In genomic region chr17:2958706-2959222, GRCh38 we compare ENCODE assay signal across 32 cellular contexts.
A peak's percentile ranks its signal among the peaks of the same experiment; 100 is the strongest.
DNase-seq lines count a peak whose midpoint lies in the region; ATAC-seq, FAIRE-seq and TF ChIP-seq lines count a peak whose summit lies in the region.
"Had no signal": no experiment of that assay in that cellular context is flagged by ENCODE, and none has a peak within 500 bp of the region (broad histone marks: within the 10 kb centered on the region; RNA-seq: fewer than 3 reads in every experiment).

No MANE protein-coding gene starts in this region.

- no peak overlapping the region for H3K9ac ChIP-seq in endodermal cell (ENCODE audit: extremely low read depth, low read length, poor library complexity, severe bottlenecking)
- H3K9ac ChIP-seq: GM23248, KMS-11 had no signal

- no peaks in the 10 kb centered on the region for H3K27me3 ChIP-seq in GM23338 (ENCODE audit: insufficient read depth)
- no peaks in the 10 kb centered on the region for H3K27me3 ChIP-seq in endodermal cell (ENCODE audit: control insufficient read depth, insufficient read depth, low read length, poor library complexity, severe bottlenecking)
- H3K27me3 ChIP-seq in spleen (replicated peaks in 1 of 7): peaks cover 0 to 15% (median 0%) of the 10 kb centered on the region in 7 donors
- peaks cover 0 to 11% of the 10 kb centered on the region in 2 donors for H3K27me3 ChIP-seq in left lung
- H3K27me3 ChIP-seq: colonic mucosa, hepatocyte, ovary had no signal

- H3K4me3 Mint-ChIP-seq in GM23338 (no peak overlapping the region), endodermal cell (no peak overlapping the region), chondrocyte (ENCODE audit: unreplicated experiment) (no peak overlapping the region)
- H3K4me3 Mint-ChIP-seq: activated CD8-positive, alpha-beta T cell treated with anti-CD3 and anti-CD28 coated beads, Interleukin-2, amount 10 ng/mL, durations not matched to agents 7 days and 5 days; activated naive CD4-positive, alpha-beta T cell treated with anti-CD3 and anti-CD28 coated beads for 36 hours; activated T-cell treated with anti-CD3 and anti-CD28 coated beads, Interleukin-2, amount 50 U/mL, for 4 hours; CD8-positive, alpha-beta T cell; T-cell had no signal

- H3K9me3 Mint-ChIP-seq in GM23338: no peaks in the 10 kb centered on the region
- no peaks in the 10 kb centered on the region for H3K9me3 Mint-ChIP-seq in endodermal cell
- H3K9me3 Mint-ChIP-seq in chondrocyte (ENCODE audit: low read depth): no peaks in the 10 kb centered on the region
- H3K9me3 Mint-ChIP-seq: activated naive CD4-positive, alpha-beta T cell treated with anti-CD3 and anti-CD28 coated beads for 36 hours; activated T-cell treated with anti-CD3 and anti-CD28 coated beads, Interleukin-2, amount 50 U/mL, for 4 hours; CD8-positive, alpha-beta T cell; naive B cell; T-cell had no signal

- 0 out of 2 replicates have a peak overlapping the region, but pooled peaks have one; percentile 74 for H3K27ac ChIP-seq in GM23338 (ENCODE audit: low read depth)
- H3K27ac ChIP-seq in endodermal cell (ENCODE audit: low read depth, low read length): no peak overlapping the region
- no peak overlapping the region for H3K27ac ChIP-seq in spleen
- H3K27ac ChIP-seq in left lung: no peak overlapping the region
- H3K27ac ChIP-seq: GM23248, KMS-11, ovary had no signal

- H4K20me1 ChIP-seq in GM23338 (replicated peaks; ENCODE audit: insufficient read depth): no peaks in the 10 kb centered on the region; the same call in none of the 2 replicates

- H3K4me1 Mint-ChIP-seq in GM23338 (peaks cover 40% of the 10 kb centered on the region), endodermal cell (peaks cover 19% of the 10 kb centered on the region), chondrocyte (ENCODE audit: low read depth) (peaks cover 51% of the 10 kb centered on the region)

- H3K4me1 ChIP-seq in GM23338 (ENCODE audit: insufficient read depth): peaks cover 14% of the 10 kb centered on the region; the same call in 1 of the 2 replicates
- H3K4me1 ChIP-seq in endodermal cell (ENCODE audit: control insufficient read depth, insufficient read depth, low read length): no peaks in the 10 kb centered on the region
- H3K4me1 ChIP-seq in spleen: peaks cover 0 to 15% (median 6%) of the 10 kb centered on the region in 6 donors
- H3K4me1 ChIP-seq in left lung: peaks cover 6 to 25% of the 10 kb centered on the region in 2 donors
- H3K4me1 ChIP-seq: colonic mucosa had no signal

- no peaks in the 10 kb centered on the region for H3F3A ChIP-seq in GM23338 (replicated peaks; ENCODE audit: low read depth)

- H3K27ac Mint-ChIP-seq in GM23338 (peak overlapping the region; percentile 85), endodermal cell (peak overlapping the region; percentile 44), chondrocyte (ENCODE audit: unreplicated experiment) (no peak overlapping the region)
- H3K27ac Mint-ChIP-seq: activated CD8-positive, alpha-beta T cell treated with anti-CD3 and anti-CD28 coated beads, Interleukin-2, amount 10 ng/mL, durations not matched to agents 7 days and 5 days; activated naive CD4-positive, alpha-beta T cell treated with anti-CD3 and anti-CD28 coated beads for 36 hours; CD8-positive, alpha-beta T cell; naive B cell; T-cell had no signal

- H3K9me2 ChIP-seq in GM23338 (ENCODE audit: insufficient read depth): no peaks in the 10 kb centered on the region

- no peak for FAIRE-seq in HTR-8/SVneo (lab: Jason Lieb, UNC)
- FAIRE-seq: G401.6 had no signal

- DNase-seq in NCI-H2029 treated with DMSO at 0.1 percent for 48 hours (lab: John Stamatoyannopoulos, UW) (peak; percentile 16), NCI-H2029 (lab: John Stamatoyannopoulos, UW) (no peak), GM23338 (ENCODE audit: low spot score) (no peak), endodermal cell (no peak), spleen (peak; percentile 25), left lung (no peak), HTR-8/SVneo (ENCODE audit: insufficient read length, low spot score) (no peak), chondrocyte (ENCODE audit: low spot score) (no peak)
- DNase-seq: activated CD8-positive, alpha-beta T cell treated with anti-CD3 and anti-CD28 coated beads, Interleukin-2, amount 10 ng/mL, durations not matched to agents 7 days and 5 days; activated naive CD4-positive, alpha-beta T cell treated with anti-CD3 and anti-CD28 coated beads for 36 hours; activated T-cell treated with anti-CD3 and anti-CD28 coated beads, Interleukin-2, amount 50 U/mL, for 4 hours; AML-193; CD8-positive, alpha-beta T cell; DMS153; effector memory CD4-positive, alpha-beta T cell; naive B cell; NCI-H146; NCI-H774; right cardiac atrium; SIG-M5; stimulated activated CD4-positive, alpha-beta T cell treated with anti-CD3 and anti-CD28 coated beads, Interleukin-12 subunit alpha, Interleukin-12 subunit beta, amount 100 ng/mL, for 4 hours; stimulated activated CD4-positive, alpha-beta T cell treated with anti-CD3 and anti-CD28 coated beads, Interleukin-4, amount 100 ng/mL, for 24 hours; stimulated activated naive CD4-positive, alpha-beta T cell treated with Interleukin-2 at 50 U/mL for 16 hours; T-cell had no signal

- H3K27me3 Mint-ChIP-seq in GM23338 (ENCODE audit: insufficient read depth, low read depth, poor library complexity) (peaks cover 6% of the 10 kb centered on the region), endodermal cell (ENCODE audit: insufficient read depth) (no peaks in the 10 kb centered on the region), chondrocyte (ENCODE audit: low read depth) (no peaks in the 10 kb centered on the region)
- H3K27me3 Mint-ChIP-seq: T-cell had no signal

- H3K9me3 ChIP-seq in endodermal cell (ENCODE audit: control insufficient read depth, low read length) (no peaks in the 10 kb centered on the region), spleen (no peaks in the 10 kb centered on the region), left lung (no peaks in the 10 kb centered on the region)
- H3K9me3 ChIP-seq: colonic mucosa, ovary had no signal

- no peak overlapping the region for H3K4me2 ChIP-seq in GM23338
- H3K4me2 ChIP-seq: hepatocyte, KMS-11 had no signal

- H3K4me3 ChIP-seq in GM23338 (no peak overlapping the region), endodermal cell (ENCODE audit: low read length) (no peak overlapping the region), spleen (no peak overlapping the region), left lung (no peak overlapping the region)
- H3K4me3 ChIP-seq: colonic mucosa, GM23248, hepatocyte, ovary had no signal

- H3K36me3 Mint-ChIP-seq in GM23338 (ENCODE audit: low read depth) (peaks cover 5% of the 10 kb centered on the region; the same call in 1 of the 3 replicates), endodermal cell (ENCODE audit: low read depth) (no peaks in the 10 kb centered on the region), chondrocyte (ENCODE audit: low read depth) (no peaks in the 10 kb centered on the region)
- H3K36me3 Mint-ChIP-seq: naive B cell had no signal

- TF ChIP-seq POLR2A in spleen (IDR thresholded peaks at IDR 0.05): no peak

- H3K36me3 ChIP-seq in GM23338 (ENCODE audit: insufficient read depth) (no peaks in the 10 kb centered on the region), endodermal cell (ENCODE audit: control insufficient read depth, insufficient read depth, low read length) (no peaks in the 10 kb centered on the region), spleen (peaks cover 0 to 10% (median 0%) of the 10 kb centered on the region in 6 donors), left lung (no peaks in the 10 kb centered on the region)
- H3K36me3 ChIP-seq: colonic mucosa, ovary had no signal

- H3K79me2 ChIP-seq in GM23338 (replicated peaks; ENCODE audit: insufficient read depth): peaks cover 35% of the 10 kb centered on the region
- H3K79me2 ChIP-seq: hepatocyte had no signal

- intact Hi-C loops in spleen (cut with DNase I; ENCODE audit: low total_unique reads) (no loop called here), left lung (cut with DNase I) (no loop called here)

- ATAC-seq in GM23338: no peak
- no peak for ATAC-seq in left lung
- ATAC-seq: activated CD4-positive, CD25-positive, alpha-beta regulatory T cell treated with anti-CD3 and anti-CD28 coated beads, Interleukin-2, amount 50 U/mL, for 24 hours; activated CD8-positive, alpha-beta T cell treated with anti-CD3 and anti-CD28 coated beads, Interleukin-2, amount 10 ng/mL, durations not matched to agents 7 days and 5 days; activated T-cell treated with anti-CD3 and anti-CD28 coated beads, Interleukin-2, amount 50 U/mL, for 4 hours; CD8-positive, alpha-beta T cell; esophagus mucosa; right cardiac atrium; T-cell had no signal

- TF ChIP-seq CTCF in GM23338 (conservative IDR thresholded peaks at IDR 0.05; ENCODE audit: low read depth in 2 of 2): no peak
- no peak for TF ChIP-seq CTCF in endodermal cell (conservative IDR thresholded peaks at IDR 0.05)
- TF ChIP-seq CTCF in spleen (IDR thresholded peaks at IDR 0.05 in 8 of 11, conservative IDR thresholded peaks at IDR 0.05 in 3 of 11): no peak
- no peak for TF ChIP-seq CTCF in left lung (IDR thresholded peaks at IDR 0.05)
- TF ChIP-seq CTCF in chondrocyte (IDR thresholded peaks at IDR 0.05): no peak

- no peak overlapping the region for H2AFZ ChIP-seq in GM23338
- H2AFZ ChIP-seq: GM23248, hepatocyte had no signal

- WGBS in endodermal cell (ENCODE audit: insufficient coverage in 1 of 2, insufficient read length in 1 of 2), 2 experiments: 84 to 89% methylated on average over 6 to 10 of the region's 10 CpGs
- WGBS in spleen, 5 donors: 79 to 91% (median 87%) methylated on average over 10 of the region's 10 CpGs

TF ChIP-seq in GM23338, 12 proteins besides CTCF, POLR2A, EP300 and RAD21 (continues in another document):
- no peak for TF ChIP-seq ZNF114 (CRISPR knock-in tag; IDR thresholded peaks at IDR 0.05)
- no peak for TF ChIP-seq CREB1 (CRISPR knock-in tag; IDR thresholded peaks at IDR 0.05; ENCODE audit: low read depth)
- no peak for TF ChIP-seq STAT1 (IDR thresholded peaks at IDR 0.05; ENCODE audit: unreplicated experiment)
- no peak for TF ChIP-seq ZNF331 (CRISPR knock-in tag; IDR thresholded peaks at IDR 0.05; ENCODE audit: low read depth)

Comparison
In these comparisons a context has a peak if more than half of its experiments do, and no peak if none do; other contexts are left out.
1. DNase-seq: peak in NCI-H2029 treated with DMSO at 0.1 percent for 48 hours (single experiment) and spleen (single experiment); none in NCI-H2029 (single experiment), GM23338 (single experiment), endodermal cell (single experiment), left lung (0 of 2), HTR-8/SVneo (single experiment) and chondrocyte (single experiment).